In the genomic region with DNA sequence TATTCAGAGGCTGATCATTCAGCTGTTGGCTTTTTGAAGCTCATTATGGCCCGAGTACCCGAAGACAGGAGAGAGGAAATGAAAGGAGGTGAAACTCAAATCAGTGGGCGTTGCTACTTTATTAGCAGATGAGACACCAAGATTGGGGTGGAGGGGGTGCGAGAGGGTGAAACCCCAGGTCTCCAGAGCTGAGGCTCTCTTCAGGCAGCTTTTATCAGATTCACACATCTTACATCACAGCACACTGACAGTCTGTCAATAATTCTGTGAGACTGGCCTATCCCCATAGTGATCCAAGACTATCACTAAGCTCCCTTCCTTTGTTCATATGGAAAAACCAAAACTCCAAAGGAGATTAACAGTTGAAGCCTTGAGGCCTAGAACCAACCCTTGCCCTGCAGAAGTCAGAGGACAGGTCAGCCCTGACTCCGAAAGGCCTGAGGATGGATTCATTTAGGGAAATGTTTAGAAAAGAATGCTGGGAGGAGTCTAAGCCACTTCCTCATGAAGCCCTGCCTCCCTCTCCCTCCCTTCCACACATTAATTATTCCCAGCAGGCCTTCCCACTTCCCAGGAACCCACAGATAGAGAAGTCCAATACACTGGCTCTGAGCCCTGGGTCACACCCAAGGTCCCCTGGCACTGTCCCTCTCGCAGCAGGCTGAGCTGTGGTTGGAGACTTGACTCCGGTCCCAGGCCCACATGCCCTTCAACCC, we compare ENCODE assay signal across 8 cellular contexts. TPM values are rescaled to one million over a fixed set of nuclear protein-coding genes. Genes with fewer than 3 reads are reported as not detected.
A peak's percentile ranks its signal among the peaks of the same experiment; 100 is the strongest.
DNase-seq lines count a peak whose midpoint lies in the region; ATAC-seq and TF ChIP-seq lines count a peak whose summit lies in the region.

No MANE protein-coding gene starts in this region.

- DNase-seq in activated CD4-positive, CD25-positive, alpha-beta regulatory T cell treated with anti-CD3 and anti-CD28 coated beads, Interleukin-2, amount 50 U/mL, for 16 hours (ENCODE audit: low read depth, low spot score), result peak; percentile 43
- no peak for DNase-seq in activated CD4-positive, CD25-positive, alpha-beta regulatory T cell treated with anti-CD3 and anti-CD28 coated beads, Interleukin-2, amount 50 U/mL, for 72 hours
- peak; percentile 51 for DNase-seq in activated CD8-positive, alpha-beta memory T cell treated with anti-CD3 and anti-CD28 coated beads, Interleukin-2, amount 50 U/mL, for 4 hours
- peak; percentile 55 to 64 for DNase-seq in heart right ventricle
- peak; percentile 46 to 65 for DNase-seq in stimulated activated CD8-positive, alpha-beta memory T cell treated with anti-CD3 and anti-CD28 coated beads, Interleukin-7, amount 100 ng/mL, for 4 hours (ENCODE audit: low read depth in 2 of 2)
- no peak for DNase-seq in medulla oblongata (ENCODE audit: extremely low spot score)
- DNase-seq in cerebellar cortex (ENCODE audit: low spot score), result no peak

- TF ChIP-seq CTCF in heart right ventricle (IDR thresholded peaks at IDR 0.05), result no peak

- intact Hi-C loops in heart right ventricle (cut with DNase I), result no loop called here

- H3K27me3 ChIP-seq in heart right ventricle, result no peaks in the 10 kb centered on the region

- H3K9me3 ChIP-seq in heart right ventricle, result peaks cover 0 to 7% (median 3%) of the 10 kb centered on the region in 11 donors

- ATAC-seq in heart right ventricle, result peak; percentile 80 to 95 (median 86)
- ATAC-seq in HG03025 (IDR thresholded peaks at IDR 0.05; ENCODE audit: low FRiP score, unreplicated experiment), result no peak

- H3K4me1 ChIP-seq in heart right ventricle, result peaks cover 0 to 31% (median 17%) of the 10 kb centered on the region in 9 donors

- peak overlapping the region in 8 of 10 donors; percentile 7 to 82 (median 60) for H3K27ac ChIP-seq in heart right ventricle

- 42 to 63% methylated on average over 7 of the region's 7 CpGs for WGBS in heart right ventricle, 2 donors

- H3K4me3 ChIP-seq in heart right ventricle, result no peak overlapping the region

- peaks cover 0 to 3% (median 0%) of the 10 kb centered on the region in 9 donors for H3K36me3 ChIP-seq in heart right ventricle

RNA-seq across cellular contexts. Expression of a gene that starts 23.2 kb away (rescaled TPM):
- 1 to 10 TPM in 8 of 10 donors, under 1 TPM in 2; 0.91 to 2.8 (median 1.6) TPM for total RNA-seq in heart right ventricle
- 1 to 10 TPM in 1 of 2 donors, under 1 TPM in 1; 0.75 to 1.7 TPM for polyA plus RNA-seq in heart right ventricle

Comparison
In these comparisons a context has a peak if more than half of its experiments do, and no peak if none do; other contexts are left out.
1. DNase-seq: peak in activated CD4-positive, CD25-positive, alpha-beta regulatory T cell treated with anti-CD3 and anti-CD28 coated beads, Interleukin-2, amount 50 U/mL, for 16 hours (single experiment), activated CD8-positive, alpha-beta memory T cell treated with anti-CD3 and anti-CD28 coated beads, Interleukin-2, amount 50 U/mL, for 4 hours (single experiment), heart right ventricle (2 of 2) and stimulated activated CD8-positive, alpha-beta memory T cell treated with anti-CD3 and anti-CD28 coated beads, Interleukin-7, amount 100 ng/mL, for 4 hours (2 of 2); none in activated CD4-positive, CD25-positive, alpha-beta regulatory T cell treated with anti-CD3 and anti-CD28 coated beads, Interleukin-2, amount 50 U/mL, for 72 hours (single experiment), medulla oblongata (single experiment) and cerebellar cortex (single experiment).